In the genomic region with DNA sequence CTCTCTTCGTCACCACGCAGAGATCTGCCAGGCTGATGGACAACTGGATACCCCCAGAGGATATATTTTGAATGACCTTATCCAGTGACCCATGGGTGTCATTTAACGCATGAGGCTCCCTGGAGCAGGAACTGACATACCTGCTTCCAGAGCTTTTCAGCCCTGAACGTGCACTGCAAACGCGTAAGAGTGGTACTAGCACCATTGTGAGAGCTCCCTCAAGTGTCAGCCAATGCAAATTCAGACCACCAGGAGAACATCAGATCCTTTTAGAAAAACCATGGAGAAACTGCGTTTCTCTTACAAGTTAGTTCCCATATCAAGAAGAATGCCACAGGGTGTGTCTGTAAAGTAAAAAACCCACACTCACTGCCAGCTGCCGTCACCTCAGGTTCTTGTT, we compare ENCODE assay signal across 9 cellular contexts. TPM values are rescaled to one million over a fixed set of nuclear protein-coding genes. Genes with fewer than 3 reads are reported as not detected.
A peak's percentile ranks its signal among the peaks of the same experiment; 100 is the strongest.
DNase-seq lines count a peak whose midpoint lies in the region; ATAC-seq and TF ChIP-seq lines count a peak whose summit lies in the region.
"Had no signal": no experiment of that assay in that cellular context is flagged by ENCODE, and none has a peak within 500 bp of the region (broad histone marks: within the 10 kb centered on the region; RNA-seq: fewer than 3 reads in every experiment).

No MANE protein-coding gene starts in this region.

- H3K4me3 ChIP-seq in cardiac fibroblast (replicated peaks in 1 of 2; ENCODE audit: low read depth in 2 of 2, low read length in 2 of 2): no peak overlapping the region

- no peaks in the 10 kb centered on the region for H3K4me1 Mint-ChIP-seq in progenitor cell of endocrine pancreas (ENCODE audit: low read depth)

- H3K27me3 Mint-ChIP-seq in progenitor cell of endocrine pancreas: peaks cover 6% of the 10 kb centered on the region

- no peak overlapping the region for H3K27ac Mint-ChIP-seq in progenitor cell of endocrine pancreas

- no peak overlapping the region for H3K4me3 Mint-ChIP-seq in progenitor cell of endocrine pancreas (ENCODE audit: low read depth)

- DNase-seq in NCI-H1417 (lab: John Stamatoyannopoulos, UW) (peak in 2 of 3 experiments; percentile 15 to 35), NCI-H1417 treated with DMSO at 0.1 percent for 48 hours (lab: John Stamatoyannopoulos, UW) (no peak), NAMALWA (ENCODE audit: low spot score) (peak; percentile 13), cardiac fibroblast (ENCODE audit: low read depth in 2 of 2) (peak; percentile 39 to 51), progenitor cell of endocrine pancreas (ENCODE audit: low spot score, unreplicated experiment) (no peak)
- no peak for DNase-seq in stimulated activated naive CD4-positive, alpha-beta T cell (lab: John Stamatoyannopoulos, UW)
- DNase-seq: AML-193 had no signal

- TF ChIP-seq CTCF in cardiac fibroblast (IDR thresholded peaks at IDR 0.05; ENCODE audit: low read depth, low read length) (peak; percentile 36), progenitor cell of endocrine pancreas (IDR thresholded peaks at IDR 0.05; ENCODE audit: unreplicated experiment) (peak; percentile 38)

- ATAC-seq in HG02970 (IDR thresholded peaks at IDR 0.05; ENCODE audit: low FRiP score, unreplicated experiment) (no peak), HG03095 (IDR thresholded peaks at IDR 0.05; ENCODE audit: unreplicated experiment) (no peak)

- no peaks in the 10 kb centered on the region for H3K36me3 Mint-ChIP-seq in progenitor cell of endocrine pancreas (ENCODE audit: insufficient read depth)

- peaks cover 9% of the 10 kb centered on the region for H3K9me3 Mint-ChIP-seq in progenitor cell of endocrine pancreas (ENCODE audit: low read depth)

RNA-seq across cellular contexts. Expression of gene TREX2, which starts 7.3 kb away (rescaled TPM):
- total RNA-seq in progenitor cell of endocrine pancreas: 0.24 and 0.41 TPM in 2 replicates

RNA-seq across cellular contexts. Expression of gene ZFP92, which starts 27.2 kb away (rescaled TPM):
- total RNA-seq in progenitor cell of endocrine pancreas: 0.38 TPM in 2 replicates

RNA-seq across cellular contexts. Expression of gene HAUS7, which starts 31.9 kb away (rescaled TPM):
- 22.3 and 22.9 TPM in 2 replicates for total RNA-seq in progenitor cell of endocrine pancreas

RNA-seq across cellular contexts. Expression of gene PNMA6E, which starts 37.4 kb away (rescaled TPM):
- not detected in 2 replicates for total RNA-seq in progenitor cell of endocrine pancreas

RNA-seq across cellular contexts. Expression of gene BGN, which starts 56.3 kb away (rescaled TPM):
- 0.98 and 1.1 TPM in 2 replicates for total RNA-seq in progenitor cell of endocrine pancreas

Comparison
In these comparisons a context has a peak if more than half of its experiments do, and no peak if none do; other contexts are left out.
1. DNase-seq: peak in NCI-H1417 (2 of 3), NAMALWA (single experiment) and cardiac fibroblast (2 of 2); none in NCI-H1417 treated with DMSO at 0.1 percent for 48 hours (single experiment), progenitor cell of endocrine pancreas (single experiment) and stimulated activated naive CD4-positive, alpha-beta T cell (0 of 6).